Comparison of ENCODE assay signal across 22 cellular contexts in genomic region chr12:124126950-124127349, GRCh38.
DNase-seq lines count a peak whose midpoint lies in the region; ATAC-seq and TF ChIP-seq lines count a peak whose summit lies in the region.
"Had no signal": no experiment of that assay in that cellular context is flagged by ENCODE, and none has a peak within 500 bp of the region (broad histone marks: within the 10 kb centered on the region; RNA-seq: fewer than 3 reads in every experiment).

No MANE protein-coding gene starts in this region.

- H3K9ac ChIP-seq in Karpas-422 (ENCODE audit: low read length) = no peak overlapping the region

- intact Hi-C loops in upper lobe of right lung (cut with DNase I) = no loop called here

- H3K79me2 ChIP-seq in Karpas-422 (ENCODE audit: low read length) = no peaks in the 10 kb centered on the region

- H3K9me2 ChIP-seq in Karpas-422 (replicated peaks; ENCODE audit: insufficient read depth, low read length) = no peaks in the 10 kb centered on the region

- H3K27me3 ChIP-seq in GM06990 (replicated peaks; ENCODE audit: control insufficient read depth, insufficient read depth, low read length) (no peaks in the 10 kb centered on the region; the same call in 1 of the 2 replicates), upper lobe of right lung (no peaks in the 10 kb centered on the region), Karpas-422 (ENCODE audit: low read length) (no peaks in the 10 kb centered on the region)

- no peak overlapping the region for H3K4me2 ChIP-seq in Karpas-422 (ENCODE audit: low read depth, low read length, poor library complexity, severe bottlenecking)

- no peak for TF ChIP-seq CTCF in GM06990 (IDR thresholded peaks at IDR 0.05; ENCODE audit: insufficient read depth, low read length, poor library complexity, severe bottlenecking)
- no peak for TF ChIP-seq CTCF in upper lobe of right lung (IDR thresholded peaks at IDR 0.05)

- no peak overlapping the region for H3K27ac ChIP-seq in upper lobe of right lung
- no peak overlapping the region for H3K27ac ChIP-seq in Karpas-422 (ENCODE audit: low read length)

- no peak overlapping the region for H2AFZ ChIP-seq in Karpas-422 (ENCODE audit: low read length)

- DNase-seq in GM06990 (ENCODE audit: extremely low read depth, insufficient read length) (peak; percentile 53), MV-4-11 (lab: John Stamatoyannopoulos, UW) (peak; percentile 21), midbrain (lab: John Stamatoyannopoulos, UW) (no peak), upper lobe of right lung (no peak), Karpas-422 (no peak)
- DNase-seq in activated effector memory CD4-positive, alpha-beta T cell treated with Interleukin-2 at 50 U/mL for 16 hours = no peak
- DNase-seq: activated CD8-positive, alpha-beta T cell treated with anti-CD3 and anti-CD28 coated beads, Interleukin-2, amount 10 ng/mL, durations not matched to agents 7 days and 5 days; caudate nucleus; CD4-positive, CD25-positive, alpha-beta regulatory T cell; DND-41; effector CD4-positive, alpha-beta T cell; H7; left colon; MM.1S; NCI-H2029 treated with DMSO at 0.1 percent for 48 hours; NCI-H526 treated with DMSO at 0.1 percent for 48 hours; occipital lobe; stimulated activated CD4-positive, alpha-beta T cell treated with anti-CD3 and anti-CD28 coated beads, Interleukin-4, amount 100 ng/mL, for 24 hours; SW 1271 had no signal

- H3K4me3 ChIP-seq in GM06990 (replicated peaks; ENCODE audit: low read depth, low read length) (no peak overlapping the region), upper lobe of right lung (no peak overlapping the region), Karpas-422 (ENCODE audit: low read length) (no peak overlapping the region)

- H4K20me1 ChIP-seq in Karpas-422 (ENCODE audit: insufficient read depth, low read depth, low read length) = no peaks in the 10 kb centered on the region

- no peaks in the 10 kb centered on the region for H3K9me3 ChIP-seq in upper lobe of right lung
- no peaks in the 10 kb centered on the region for H3K9me3 ChIP-seq in Karpas-422 (ENCODE audit: low read length)

- H3K4me1 ChIP-seq in upper lobe of right lung (no peaks in the 10 kb centered on the region), Karpas-422 (ENCODE audit: low read length) (no peaks in the 10 kb centered on the region)

- ATAC-seq in GM19043 (IDR thresholded peaks at IDR 0.05; ENCODE audit: low read depth, unreplicated experiment) = peak; percentile 48
- ATAC-seq in HG02759 (IDR thresholded peaks at IDR 0.05; ENCODE audit: unreplicated experiment) = peak; percentile 55
- ATAC-seq in upper lobe of right lung = no peak
- ATAC-seq: activated CD8-positive, alpha-beta T cell treated with anti-CD3 and anti-CD28 coated beads, Interleukin-2, amount 10 ng/mL, durations not matched to agents 7 days and 5 days; left colon; Panc1 had no signal

- H3K36me3 ChIP-seq in GM06990 (ENCODE audit: control insufficient read depth, insufficient read depth, low read length) (no peaks in the 10 kb centered on the region), upper lobe of right lung (no peaks in the 10 kb centered on the region), Karpas-422 (ENCODE audit: insufficient read depth, low read length) (no peaks in the 10 kb centered on the region)

Comparison
In these comparisons a context has a peak if more than half of its experiments do, and no peak if none do; other contexts are left out.
1. DNase-seq: peak in GM06990 (single experiment) and MV-4-11 (single experiment); none in activated effector memory CD4-positive, alpha-beta T cell treated with Interleukin-2 at 50 U/mL for 16 hours (single experiment), midbrain (single experiment), upper lobe of right lung (single experiment) and Karpas-422 (single experiment).